ENCODE assay signal across 6 cellular contexts in the genomic region with DNA sequence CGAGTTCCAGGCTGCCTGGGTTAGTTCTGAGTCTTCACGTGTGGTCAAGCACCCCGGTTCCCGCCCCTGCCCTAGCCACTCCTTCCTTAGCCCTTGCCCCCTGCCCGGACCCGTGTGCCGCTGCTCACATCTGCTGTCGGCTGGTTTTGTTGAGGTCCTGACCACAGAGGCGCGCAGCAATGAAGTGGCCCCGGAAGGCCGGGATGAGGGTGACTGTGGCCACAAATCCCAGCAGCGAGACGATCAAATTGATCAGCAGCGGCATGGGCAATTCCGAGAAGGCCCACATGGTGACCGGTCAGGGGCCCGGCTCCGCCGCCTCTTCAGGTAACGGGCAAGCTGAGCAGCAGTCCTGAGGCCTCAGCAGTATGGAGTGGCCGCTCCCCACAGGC. TPM values are rescaled to one million over a fixed set of nuclear protein-coding genes. Genes with fewer than 3 reads are reported as not detected.
A peak's percentile ranks its signal among the peaks of the same experiment; 100 is the strongest.
DNase-seq lines count a peak whose midpoint lies in the region; ATAC-seq and TF ChIP-seq lines count a peak whose summit lies in the region.

No MANE protein-coding gene starts in this region.

- peak overlapping the region; percentile 87 for H3K4me3 ChIP-seq in A673 (ENCODE audit: low read depth, low read length, poor library complexity, severe bottlenecking)

- POLR2A ChIA-PET in A673 (lab: Charles Lee; ENCODE audit: low non-redundant PET) = interaction anchor here (0.6 kb wide), 1 partner anchor 20 kb away, joined by 4 read pairs; the partner anchor contains the start of gene HINFP

- no peaks in the 10 kb centered on the region for H3K27me3 Mint-ChIP-seq in type B pancreatic cell

- H3K4me1 Mint-ChIP-seq in type B pancreatic cell (ENCODE audit: unreplicated experiment) = peaks cover 28% of the 10 kb centered on the region

- DNase-seq in A673 (ENCODE audit: low spot score) (no peak), RPMI8226 (peak; percentile 50), left cardiac atrium (no peak), type B pancreatic cell (ENCODE audit: extremely low spot score, unreplicated experiment) (no peak)
- DNase-seq in activated CD8-positive, alpha-beta memory T cell treated with anti-CD3 and anti-CD28 coated beads for 24 hours = no peak

- TF ChIP-seq CTCF in A673 (conservative IDR thresholded peaks at IDR 0.05; ENCODE audit: low read depth, low read length) (no peak), type B pancreatic cell (conservative IDR thresholded peaks at IDR 0.05) (peak; percentile 60)

- intact Hi-C loops in A673 (cut with micrococcal nuclease; ENCODE audit: unreplicated experiment) (loop anchor here (5.0 kb wide), 4 partner anchors 34 to 221 kb away; partner anchors contain the start of genes BCL9L, RPS25, TRAPPC4 and VPS11), left cardiac atrium (cut with DNase I) (no loop called here)

- H3K4me1 ChIP-seq in A673 (ENCODE audit: insufficient read depth, low read length, poor library complexity, severe bottlenecking) = peaks cover 15% of the 10 kb centered on the region

- CTCF ChIA-PET in A673 (lab: Charles Lee) = interaction anchor here (0.5 to 1.4 kb wide), 4 partner anchors 17 to 480 kb away, joined by 4 to 8 read pairs (median 6); partner anchors contain the start of gene HMBS

- H3K27ac ChIP-seq in A673 (ENCODE audit: low read depth, low read length, poor library complexity, severe bottlenecking) = peak overlapping the region; percentile 92

- H3K9me3 ChIP-seq in A673 (ENCODE audit: low read depth, low read length, poor library complexity, severe bottlenecking) = no peaks in the 10 kb centered on the region

- peak overlapping the region; percentile 99 for H3K27ac Mint-ChIP-seq in type B pancreatic cell

- no peaks in the 10 kb centered on the region for H3K9me3 Mint-ChIP-seq in type B pancreatic cell

- ATAC-seq in GM21423 (IDR thresholded peaks at IDR 0.05; ENCODE audit: unreplicated experiment) (peak; percentile 16), left cardiac atrium (peak; percentile 14 to 23)

- H3K36me3 Mint-ChIP-seq in type B pancreatic cell = peaks cover 17% of the 10 kb centered on the region

- no peaks in the 10 kb centered on the region for H3K27me3 ChIP-seq in A673 (replicated peaks; ENCODE audit: insufficient read depth, low read depth, low read length, poor library complexity)

- H3K4me3 Mint-ChIP-seq in type B pancreatic cell = peak overlapping the region; percentile 92

- peaks cover 32% of the 10 kb centered on the region for H3K36me3 ChIP-seq in A673 (ENCODE audit: insufficient read depth, low read length, poor library complexity, severe bottlenecking)

- BruUV-seq in A673 (replicated peaks; lab: Mats Ljungman, UMichigan) = TSS peak; percentile 38

RNA-seq across cellular contexts. Expression of gene DPAGT1, which starts 0.3 kb away (rescaled TPM):
- total RNA-seq in A673 (2021) (102 and 115 TPM in 2 replicates), left cardiac atrium (10 to 100 TPM; 25.9 to 27.7 TPM), type B pancreatic cell (ENCODE audit: low replicate concordance) (46.4 and 62.1 TPM in 2 replicates)

RNA-seq across cellular contexts. Expression of gene C2CD2L, which starts 5.8 kb away (rescaled TPM):
- total RNA-seq in A673 (2021) (17.1 and 17.8 TPM in 2 replicates), left cardiac atrium (1 to 10 TPM; 8.7 to 9.3 TPM), type B pancreatic cell (ENCODE audit: low replicate concordance) (10.7 and 13.5 TPM in 2 replicates)

RNA-seq across cellular contexts. Expression of gene HMBS, which starts 16.7 kb away (rescaled TPM):
- total RNA-seq in A673 (2021) (72.5 and 80.6 TPM in 2 replicates), left cardiac atrium (10 to 100 TPM; 19.8 to 23.2 TPM), type B pancreatic cell (ENCODE audit: low replicate concordance) (25.3 and 38.2 TPM in 2 replicates)

RNA-seq across cellular contexts. Expression of gene HINFP, which starts 20.0 kb away (rescaled TPM):
- total RNA-seq in A673 (2021) (31.7 and 31.9 TPM in 2 replicates), left cardiac atrium (10 to 100 TPM; 12.9 to 17.5 TPM), type B pancreatic cell (ENCODE audit: low replicate concordance) (31.6 and 33.0 TPM in 2 replicates)

RNA-seq across cellular contexts. Expression of gene VPS11, which starts 33.7 kb away (rescaled TPM):
- 26.7 and 32.4 TPM in 2 replicates for total RNA-seq in A673 (2021)
- total RNA-seq in left cardiac atrium = 10 to 100 TPM; 20.1 to 23.2 TPM
- 34.8 and 35.8 TPM in 2 replicates for total RNA-seq in type B pancreatic cell (ENCODE audit: low replicate concordance)
